In the genomic region with DNA sequence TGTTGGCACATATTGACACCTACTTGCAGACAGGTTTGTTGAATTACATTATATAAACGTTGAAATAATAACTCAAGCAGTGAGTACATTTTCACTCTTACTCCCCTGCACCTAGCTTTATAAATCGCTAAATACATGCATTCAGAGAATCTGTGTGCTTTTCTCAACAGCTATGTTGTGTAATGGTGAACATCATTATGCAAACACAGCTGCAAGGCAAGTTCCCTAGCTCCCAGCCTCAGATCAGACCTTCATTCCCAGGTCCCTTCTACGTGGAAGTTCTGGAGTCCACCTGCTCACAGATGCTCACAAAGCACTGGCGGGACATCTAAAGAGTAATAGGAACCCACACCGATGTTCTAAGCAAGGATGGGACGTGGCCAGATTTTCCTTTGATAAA, we compare ENCODE assay signal across 34 cellular contexts.
"Had no signal": no experiment of that assay in that cellular context is flagged by ENCODE, and none has a peak within 500 bp of the region (broad histone marks: within the 10 kb centered on the region; RNA-seq: fewer than 3 reads in every experiment).

No MANE protein-coding gene starts in this region.

- H3K27me3 ChIP-seq: ascending aorta had no signal

- FAIRE-seq: TTC549 had no signal

- H3K4me1 ChIP-seq: ascending aorta had no signal

- DNase-seq: activated B cell treated with CpG ODN at 0.5 μM for 24 hours; activated CD4-positive, alpha-beta memory T cell treated with anti-CD3 and anti-CD28 coated beads for 36 hours; activated CD4-positive, alpha-beta T cell treated with anti-CD3 and anti-CD28 coated beads for 4 hours; activated CD4-positive, alpha-beta T cell treated with anti-CD3 and anti-CD28 coated beads, Interleukin-2, amount 10 ng/mL, durations not matched to agents 24 days and 14 days; activated CD4-positive, alpha-beta T cell treated with anti-CD3 and anti-CD28 coated beads, Interleukin-2, amount 50 U/mL, for 1 hour; activated CD4-positive, alpha-beta T cell treated with anti-CD3 and anti-CD28 coated beads, Interleukin-2, amount 50 U/mL, for 4 hours; activated CD4-positive, CD25-positive, alpha-beta regulatory T cell treated with anti-CD3 and anti-CD28 coated beads, Interleukin-2, amount 50 U/mL, for 72 hours; activated CD8-positive, alpha-beta memory T cell treated with anti-CD3 and anti-CD28 coated beads for 24 hours; activated CD8-positive, alpha-beta memory T cell treated with anti-CD3 and anti-CD28 coated beads, Interleukin-2, amount 10 ng/mL, durations not matched to agents 7 days and 5 days; activated CD8-positive, alpha-beta memory T cell treated with anti-CD3 and anti-CD28 coated beads, Interleukin-2, amount 50 U/mL, for 48 hours; activated CD8-positive, alpha-beta T cell treated with anti-CD3 and anti-CD28 coated beads, Interleukin-2, amount 10 ng/mL, durations not matched to agents 7 days and 5 days; activated effector memory CD4-positive, alpha-beta T cell treated with Interleukin-2 at 50 U/mL for 16 hours; activated gamma-delta T cell; activated naive CD4-positive, alpha-beta T cell treated with anti-CD3 and anti-CD28 coated beads, Interleukin-2, amount 10 ng/mL, durations not matched to agents 7 days and 5 days; activated naive CD4-positive, alpha-beta T cell treated with Interleukin-2 at 50 U/mL for 16 hours; activated naive CD8-positive, alpha-beta T cell treated with anti-CD3 and anti-CD28 coated beads, Interleukin-2, amount 10 ng/mL, durations not matched to agents 7 days and 5 days; activated naive CD8-positive, alpha-beta T cell treated with anti-CD3 and anti-CD28 coated beads, Interleukin-2, amount 50 U/mL, for 24 hours; activated T-cell treated with anti-CD3 and anti-CD28 coated beads, Interleukin-2, amount 50 U/mL, for 24 hours; activated T-cell treated with anti-CD3 and anti-CD28 coated beads, Interleukin-2, amount 50 U/mL, for 48 hours; amygdala; anterior cingulate cortex; central memory CD4-positive, alpha-beta T cell; T-helper 1 cell; T-helper 2 cell; T-helper 9 cell had no signal

- H3K36me3 Mint-ChIP-seq: brain had no signal

- H3K4me3 ChIP-seq: ascending aorta had no signal

- H3K27ac ChIP-seq: ascending aorta, VCaP had no signal

- H3K27ac Mint-ChIP-seq: activated B cell treated with CpG ODN at 0.5 μM for 24 hours; activated CD4-positive, alpha-beta memory T cell treated with anti-CD3 and anti-CD28 coated beads for 36 hours; activated CD4-positive, alpha-beta T cell treated with anti-CD3 and anti-CD28 coated beads, Interleukin-2, amount 10 ng/mL, durations not matched to agents 24 days and 14 days; activated CD8-positive, alpha-beta memory T cell treated with anti-CD3 and anti-CD28 coated beads, Interleukin-2, amount 10 ng/mL, durations not matched to agents 7 days and 5 days; activated CD8-positive, alpha-beta T cell treated with anti-CD3 and anti-CD28 coated beads, Interleukin-2, amount 10 ng/mL, durations not matched to agents 7 days and 5 days; activated naive CD4-positive, alpha-beta T cell treated with anti-CD3 and anti-CD28 coated beads, Interleukin-2, amount 10 ng/mL, durations not matched to agents 7 days and 5 days; activated naive CD4-positive, alpha-beta T cell treated with anti-CD3 and anti-CD28 coated beads, Interleukin-2, amount 50 U/mL, for 24 hours; activated naive CD8-positive, alpha-beta T cell; activated naive CD8-positive, alpha-beta T cell treated with anti-CD3 and anti-CD28 coated beads, Interleukin-2, amount 10 ng/mL, durations not matched to agents 7 days and 5 days; activated naive CD8-positive, alpha-beta T cell treated with anti-CD3 and anti-CD28 coated beads, Interleukin-2, amount 50 U/mL, for 24 hours; activated T-cell treated with anti-CD3 and anti-CD28 coated beads, Interleukin-2, amount 50 U/mL, for 24 hours; activated T-helper 2 cell treated with anti-CD3 and anti-CD28 coated beads, Interferon-gamma antibody, Interleukin-2, Interleukin-4, amounts not matched to agents 10 μg/mL and 5 μg/mL and 100 μg/mL, durations not matched to agents 14 hours and 24 hours and 36 hours; brain; T-helper 1 cell treated with Interleukin-12 subunit alpha and Interleukin-12 subunit beta and Interleukin-4 antibody, amounts not matched to agents 30 μg/mL and 1 μg/mL, for 36 hours; T-helper 2 cell treated with Interferon-gamma antibody and Interleukin-4, amounts not matched to agents 5 μg/mL and 100 μg/mL, for 36 hours had no signal

- ATAC-seq: activated CD8-positive, alpha-beta memory T cell treated with anti-CD3 and anti-CD28 coated beads, Interleukin-2, amount 10 ng/mL, durations not matched to agents 7 days and 5 days; activated CD8-positive, alpha-beta T cell treated with anti-CD3 and anti-CD28 coated beads, Interleukin-2, amount 10 ng/mL, durations not matched to agents 7 days and 5 days; activated naive CD8-positive, alpha-beta T cell treated with anti-CD3 and anti-CD28 coated beads, Interleukin-2, amount 50 U/mL, for 24 hours had no signal

- H3K4me3 Mint-ChIP-seq: activated B cell treated with CpG ODN at 0.5 μM for 24 hours; activated CD4-positive, alpha-beta memory T cell treated with anti-CD3 and anti-CD28 coated beads for 36 hours; activated CD4-positive, alpha-beta T cell treated with anti-CD3 and anti-CD28 coated beads, Interleukin-2, amount 10 ng/mL, durations not matched to agents 24 days and 14 days; activated CD8-positive, alpha-beta memory T cell treated with anti-CD3 and anti-CD28 coated beads, Interleukin-2, amount 10 ng/mL, durations not matched to agents 7 days and 5 days; activated CD8-positive, alpha-beta T cell treated with anti-CD3 and anti-CD28 coated beads, Interleukin-2, amount 10 ng/mL, durations not matched to agents 7 days and 5 days; activated naive CD4-positive, alpha-beta T cell treated with anti-CD3 and anti-CD28 coated beads, Interleukin-2, amount 10 ng/mL, durations not matched to agents 7 days and 5 days; activated naive CD4-positive, alpha-beta T cell treated with anti-CD3 and anti-CD28 coated beads, Interleukin-2, amount 50 U/mL, for 24 hours; activated naive CD8-positive, alpha-beta T cell; activated naive CD8-positive, alpha-beta T cell treated with anti-CD3 and anti-CD28 coated beads, Interleukin-2, amount 10 ng/mL, durations not matched to agents 7 days and 5 days; activated naive CD8-positive, alpha-beta T cell treated with anti-CD3 and anti-CD28 coated beads, Interleukin-2, amount 50 U/mL, for 24 hours; activated T-cell treated with anti-CD3 and anti-CD28 coated beads, Interleukin-2, amount 50 U/mL, for 24 hours; brain; T-helper 1 cell treated with Interleukin-12 subunit alpha and Interleukin-12 subunit beta and Interleukin-4 antibody, amounts not matched to agents 30 μg/mL and 1 μg/mL, for 36 hours; T-helper 2 cell treated with Interferon-gamma antibody and Interleukin-4, amounts not matched to agents 5 μg/mL and 100 μg/mL, for 36 hours had no signal

- H3K27me3 Mint-ChIP-seq: activated B cell treated with CpG ODN at 0.5 μM for 24 hours; activated CD4-positive, alpha-beta memory T cell treated with anti-CD3 and anti-CD28 coated beads for 36 hours; activated CD4-positive, alpha-beta T cell treated with anti-CD3 and anti-CD28 coated beads, Interleukin-2, amount 10 ng/mL, durations not matched to agents 24 days and 14 days; activated CD8-positive, alpha-beta memory T cell treated with anti-CD3 and anti-CD28 coated beads, Interleukin-2, amount 10 ng/mL, durations not matched to agents 7 days and 5 days; activated naive CD4-positive, alpha-beta T cell treated with anti-CD3 and anti-CD28 coated beads, Interleukin-2, amount 10 ng/mL, durations not matched to agents 7 days and 5 days; activated naive CD4-positive, alpha-beta T cell treated with anti-CD3 and anti-CD28 coated beads, Interleukin-2, amount 50 U/mL, for 24 hours; activated naive CD8-positive, alpha-beta T cell treated with anti-CD3 and anti-CD28 coated beads, Interleukin-2, amount 10 ng/mL, durations not matched to agents 7 days and 5 days; activated naive CD8-positive, alpha-beta T cell treated with anti-CD3 and anti-CD28 coated beads, Interleukin-2, amount 50 U/mL, for 24 hours; activated T-cell treated with anti-CD3 and anti-CD28 coated beads, Interleukin-2, amount 50 U/mL, for 24 hours had no signal

- H3K36me3 ChIP-seq: ascending aorta had no signal

- H3K4me1 Mint-ChIP-seq: activated B cell treated with CpG ODN at 0.5 μM for 24 hours; activated CD4-positive, alpha-beta T cell treated with anti-CD3 and anti-CD28 coated beads, Interleukin-2, amount 10 ng/mL, durations not matched to agents 24 days and 14 days; activated CD8-positive, alpha-beta memory T cell treated with anti-CD3 and anti-CD28 coated beads, Interleukin-2, amount 10 ng/mL, durations not matched to agents 7 days and 5 days; activated naive CD4-positive, alpha-beta T cell treated with anti-CD3 and anti-CD28 coated beads, Interleukin-2, amount 10 ng/mL, durations not matched to agents 7 days and 5 days; activated naive CD4-positive, alpha-beta T cell treated with anti-CD3 and anti-CD28 coated beads, Interleukin-2, amount 50 U/mL, for 24 hours; activated naive CD8-positive, alpha-beta T cell treated with anti-CD3 and anti-CD28 coated beads, Interleukin-2, amount 10 ng/mL, durations not matched to agents 7 days and 5 days; activated naive CD8-positive, alpha-beta T cell treated with anti-CD3 and anti-CD28 coated beads, Interleukin-2, amount 50 U/mL, for 24 hours had no signal
